In the genomic region with DNA sequence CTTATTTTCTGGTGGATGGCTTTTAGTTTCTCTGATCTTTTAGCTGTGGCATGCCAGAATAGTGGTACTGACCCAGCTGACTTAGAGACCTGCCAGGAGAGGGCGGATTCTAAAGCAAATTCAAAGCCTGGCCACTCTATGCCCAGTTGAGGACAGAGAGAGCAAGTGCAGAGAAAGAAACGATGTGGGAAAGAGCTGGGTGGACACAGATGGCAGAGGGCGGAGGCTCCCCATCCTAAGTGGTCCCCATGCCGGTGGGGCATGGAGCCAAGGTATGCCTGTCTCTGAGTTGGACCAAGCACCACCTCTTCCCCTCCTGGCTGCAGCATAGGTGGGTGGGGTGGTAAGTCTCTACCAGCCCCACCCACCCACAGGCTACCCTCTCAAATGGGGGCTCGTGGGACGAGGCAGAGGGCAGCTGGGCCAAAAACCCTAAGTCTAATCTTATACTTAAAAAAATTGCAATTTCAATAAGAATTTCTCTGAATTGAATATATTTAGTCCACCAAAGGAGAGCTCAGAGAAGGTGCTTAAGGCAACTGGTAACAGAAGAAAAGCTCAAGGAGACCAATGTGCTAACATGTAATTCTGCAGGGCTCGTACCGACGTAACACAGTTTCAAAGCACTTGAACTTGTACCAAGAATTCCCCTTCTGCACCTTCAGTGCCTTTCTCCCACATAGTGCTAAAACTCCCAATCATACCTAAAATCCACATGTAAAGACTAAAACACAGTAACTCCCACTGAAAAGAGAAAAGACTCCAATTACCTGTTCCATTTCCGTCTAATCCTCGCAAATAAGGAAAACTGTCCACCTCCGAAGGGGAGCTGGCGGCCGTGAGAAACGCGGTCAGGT, we compare ENCODE assay signal across 1 cellular context.
A peak's percentile ranks its signal among the peaks of the same experiment; 100 is the strongest.
TF ChIP-seq lines count a peak whose summit lies in the region.

No MANE protein-coding gene starts in this region.

TF ChIP-seq in GM12878, 131 proteins besides CTCF, POLR2A, EP300 and RAD21 (continued from another document):
- TF ChIP-seq, protein P1, sequence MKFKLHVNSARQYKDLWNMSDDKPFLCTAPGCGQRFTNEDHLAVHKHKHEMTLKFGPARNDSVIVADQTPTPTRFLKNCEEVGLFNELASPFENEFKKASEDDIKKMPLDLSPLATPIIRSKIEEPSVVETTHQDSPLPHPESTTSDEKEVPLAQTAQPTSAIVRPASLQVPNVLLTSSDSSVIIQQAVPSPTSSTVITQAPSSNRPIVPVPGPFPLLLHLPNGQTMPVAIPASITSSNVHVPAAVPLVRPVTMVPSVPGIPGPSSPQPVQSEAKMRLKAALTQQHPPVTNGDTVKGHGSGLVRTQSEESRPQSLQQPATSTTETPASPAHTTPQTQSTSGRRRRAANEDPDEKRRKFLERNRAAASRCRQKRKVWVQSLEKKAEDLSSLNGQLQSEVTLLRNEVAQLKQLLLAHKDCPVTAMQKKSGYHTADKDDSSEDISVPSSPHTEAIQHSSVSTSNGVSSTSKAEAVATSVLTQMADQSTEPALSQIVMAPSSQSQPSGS (IDR thresholded peaks at IDR 0.05; ENCODE audit: low read length) = peak; percentile 22; the same call in 1 of the 2 replicates
- no peak for TF ChIP-seq ZNF622 (IDR thresholded peaks at IDR 0.05)
- TF ChIP-seq, protein P2, sequence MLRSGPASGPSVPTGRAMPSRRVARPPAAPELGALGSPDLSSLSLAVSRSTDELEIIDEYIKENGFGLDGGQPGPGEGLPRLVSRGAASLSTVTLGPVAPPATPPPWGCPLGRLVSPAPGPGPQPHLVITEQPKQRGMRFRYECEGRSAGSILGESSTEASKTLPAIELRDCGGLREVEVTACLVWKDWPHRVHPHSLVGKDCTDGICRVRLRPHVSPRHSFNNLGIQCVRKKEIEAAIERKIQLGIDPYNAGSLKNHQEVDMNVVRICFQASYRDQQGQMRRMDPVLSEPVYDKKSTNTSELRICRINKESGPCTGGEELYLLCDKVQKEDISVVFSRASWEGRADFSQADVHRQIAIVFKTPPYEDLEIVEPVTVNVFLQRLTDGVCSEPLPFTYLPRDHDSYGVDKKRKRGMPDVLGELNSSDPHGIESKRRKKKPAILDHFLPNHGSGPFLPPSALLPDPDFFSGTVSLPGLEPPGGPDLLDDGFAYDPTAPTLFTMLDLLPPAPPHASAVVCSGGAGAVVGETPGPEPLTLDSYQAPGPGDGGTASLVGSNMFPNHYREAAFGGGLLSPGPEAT (IDR thresholded peaks at IDR 0.05; ENCODE audit: low read depth) = 0 out of 2 replicates have a peak, but pooled peaks have one; percentile 21
- no peak for TF ChIP-seq SMAD5 (IDR thresholded peaks at IDR 0.05; ENCODE audit: low read depth)
- no peak for TF ChIP-seq BMI1 (IDR thresholded peaks at IDR 0.05; ENCODE audit: borderline replicate concordance)
- TF ChIP-seq CREB1 (IDR thresholded peaks at IDR 0.05; ENCODE audit: low read depth) = no peak
- peak; percentile 31; the same call in 1 of the 2 replicates for TF ChIP-seq GATAD2B (conservative IDR thresholded peaks at IDR 0.05; ENCODE audit: low read depth)
- TF ChIP-seq, protein P3, sequence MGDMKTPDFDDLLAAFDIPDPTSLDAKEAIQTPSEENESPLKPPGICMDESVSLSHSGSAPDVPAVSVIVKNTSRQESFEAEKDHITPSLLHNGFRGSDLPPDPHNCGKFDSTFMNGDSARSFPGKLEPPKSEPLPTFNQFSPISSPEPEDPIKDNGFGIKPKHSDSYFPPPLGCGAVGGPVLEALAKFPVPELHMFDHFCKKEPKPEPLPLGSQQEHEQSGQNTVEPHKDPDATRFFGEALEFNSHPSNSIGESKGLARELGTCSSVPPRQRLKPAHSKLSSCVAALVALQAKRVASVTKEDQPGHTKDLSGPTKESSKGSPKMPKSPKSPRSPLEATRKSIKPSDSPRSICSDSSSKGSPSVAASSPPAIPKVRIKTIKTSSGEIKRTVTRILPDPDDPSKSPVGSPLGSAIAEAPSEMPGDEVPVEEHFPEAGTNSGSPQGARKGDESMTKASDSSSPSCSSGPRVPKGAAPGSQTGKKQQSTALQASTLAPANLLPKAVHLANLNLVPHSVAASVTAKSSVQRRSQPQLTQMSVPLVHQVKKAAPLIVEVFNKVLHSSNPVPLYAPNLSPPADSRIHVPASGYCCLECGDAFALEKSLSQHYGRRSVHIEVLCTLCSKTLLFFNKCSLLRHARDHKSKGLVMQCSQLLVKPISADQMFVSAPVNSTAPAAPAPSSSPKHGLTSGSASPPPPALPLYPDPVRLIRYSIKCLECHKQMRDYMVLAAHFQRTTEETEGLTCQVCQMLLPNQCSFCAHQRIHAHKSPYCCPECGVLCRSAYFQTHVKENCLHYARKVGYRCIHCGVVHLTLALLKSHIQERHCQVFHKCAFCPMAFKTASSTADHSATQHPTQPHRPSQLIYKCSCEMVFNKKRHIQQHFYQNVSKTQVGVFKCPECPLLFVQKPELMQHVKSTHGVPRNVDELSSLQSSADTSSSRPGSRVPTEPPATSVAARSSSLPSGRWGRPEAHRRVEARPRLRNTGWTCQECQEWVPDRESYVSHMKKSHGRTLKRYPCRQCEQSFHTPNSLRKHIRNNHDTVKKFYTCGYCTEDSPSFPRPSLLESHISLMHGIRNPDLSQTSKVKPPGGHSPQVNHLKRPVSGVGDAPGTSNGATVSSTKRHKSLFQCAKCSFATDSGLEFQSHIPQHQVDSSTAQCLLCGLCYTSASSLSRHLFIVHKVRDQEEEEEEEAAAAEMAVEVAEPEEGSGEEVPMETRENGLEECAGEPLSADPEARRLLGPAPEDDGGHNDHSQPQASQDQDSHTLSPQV (IDR thresholded peaks at IDR 0.05) = no peak
- TF ChIP-seq PAX5 (IDR thresholded peaks at IDR 0.05; ENCODE audit: borderline replicate concordance, low read depth, low read length) = 0 out of 2 replicates have a peak, but pooled peaks have one; percentile 3
- TF ChIP-seq, protein P4, sequence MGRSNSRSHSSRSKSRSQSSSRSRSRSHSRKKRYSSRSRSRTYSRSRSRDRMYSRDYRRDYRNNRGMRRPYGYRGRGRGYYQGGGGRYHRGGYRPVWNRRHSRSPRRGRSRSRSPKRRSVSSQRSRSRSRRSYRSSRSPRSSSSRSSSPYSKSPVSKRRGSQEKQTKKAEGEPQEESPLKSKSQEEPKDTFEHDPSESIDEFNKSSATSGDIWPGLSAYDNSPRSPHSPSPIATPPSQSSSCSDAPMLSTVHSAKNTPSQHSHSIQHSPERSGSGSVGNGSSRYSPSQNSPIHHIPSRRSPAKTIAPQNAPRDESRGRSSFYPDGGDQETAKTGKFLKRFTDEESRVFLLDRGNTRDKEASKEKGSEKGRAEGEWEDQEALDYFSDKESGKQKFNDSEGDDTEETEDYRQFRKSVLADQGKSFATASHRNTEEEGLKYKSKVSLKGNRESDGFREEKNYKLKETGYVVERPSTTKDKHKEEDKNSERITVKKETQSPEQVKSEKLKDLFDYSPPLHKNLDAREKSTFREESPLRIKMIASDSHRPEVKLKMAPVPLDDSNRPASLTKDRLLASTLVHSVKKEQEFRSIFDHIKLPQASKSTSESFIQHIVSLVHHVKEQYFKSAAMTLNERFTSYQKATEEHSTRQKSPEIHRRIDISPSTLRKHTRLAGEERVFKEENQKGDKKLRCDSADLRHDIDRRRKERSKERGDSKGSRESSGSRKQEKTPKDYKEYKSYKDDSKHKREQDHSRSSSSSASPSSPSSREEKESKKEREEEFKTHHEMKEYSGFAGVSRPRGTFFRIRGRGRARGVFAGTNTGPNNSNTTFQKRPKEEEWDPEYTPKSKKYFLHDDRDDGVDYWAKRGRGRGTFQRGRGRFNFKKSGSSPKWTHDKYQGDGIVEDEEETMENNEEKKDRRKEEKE (IDR thresholded peaks at IDR 0.05) = no peak
- TF ChIP-seq RAD51 (IDR thresholded peaks at IDR 0.05) = no peak
